Comparison of ENCODE assay signal across 22 cellular contexts in genomic region chr6:103983860-103984259, GRCh38.
DNase-seq lines count a peak whose midpoint lies in the region; ATAC-seq, FAIRE-seq and TF ChIP-seq lines count a peak whose summit lies in the region.
"Had no signal": no experiment of that assay in that cellular context is flagged by ENCODE, and none has a peak within 500 bp of the region (broad histone marks: within the 10 kb centered on the region; RNA-seq: fewer than 3 reads in every experiment).

No MANE protein-coding gene starts in this region.

- no peak overlapping the region for H3K27ac Mint-ChIP-seq in MCF 10A (ENCODE audit: low read depth, unreplicated experiment)
- H3K27ac Mint-ChIP-seq: CD8-positive, alpha-beta memory T cell; T-helper 17 cell had no signal

- CTCF ChIA-PET in MCF 10A (lab: Yijun Ruan, JAX) (no interaction called here), Panc1 (lab: Charles Lee) (no interaction called here), endothelial cell of umbilical vein (lab: Charles Lee) (interaction anchor here (0.9 kb wide), 1 partner anchor 9 kb away, joined by 3 read pairs; no protein-coding TSS in a partner anchor)

- DNase-seq in MCF 10A (ENCODE audit: unreplicated experiment) (peak; percentile 55), breast epithelium (ENCODE audit: low spot score in 2 of 2) (no peak), Panc1 (ENCODE audit: low read depth, low spot score) (peak; percentile 33), endothelial cell of umbilical vein (ENCODE audit: low read depth, low spot score) (no peak), ureter (ENCODE audit: low spot score) (no peak), NCI-H526 (lab: John Stamatoyannopoulos, UW) (no peak), NK-92 (lab: John Stamatoyannopoulos, UW; ENCODE audit: unreplicated experiment) (no peak)
- DNase-seq: 8988T; AML-193; Calu3; CD8-positive, alpha-beta memory T cell; DMS53; GF-D8; IMR-90; NCI-H1105 treated with DMSO at 0.1 percent for 48 hours; NCI-H2029 treated with DMSO at 0.1 percent for 48 hours; NCI-H524; T-helper 17 cell had no signal

- H3K27me3 Mint-ChIP-seq in MCF 10A (ENCODE audit: insufficient read depth, unreplicated experiment): no peaks in the 10 kb centered on the region
- H3K27me3 Mint-ChIP-seq: CD8-positive, alpha-beta memory T cell; T-helper 17 cell had no signal

- BruUV-seq in MCF 10A (replicated peaks; lab: Mats Ljungman, UMichigan) (no TSS peak), Panc1 (replicated peaks; lab: Mats Ljungman, UMichigan) (no TSS peak), endothelial cell of umbilical vein (replicated peaks; lab: Mats Ljungman, UMichigan) (no TSS peak)

- FAIRE-seq in endothelial cell of umbilical vein (lab: Jason Lieb, UNC): no peak
- FAIRE-seq: H54 had no signal

- intact Hi-C loops in MCF 10A (cut with micrococcal nuclease): no loop called here
- intact Hi-C loops in breast epithelium (cut with DNase I; ENCODE audit: low total_unique reads): no loop called here
- intact Hi-C loops in Panc1 (cut with micrococcal nuclease; ENCODE audit: unreplicated experiment): no loop called here
- intact Hi-C loops in endothelial cell of umbilical vein (cut with micrococcal nuclease): no loop called here

- no peak overlapping the region for H3K9ac ChIP-seq in endothelial cell of umbilical vein (replicated peaks; ENCODE audit: extremely low read depth, insufficient read depth, low read length)
- H3K9ac ChIP-seq: KMS-11 had no signal

- no peaks in the 10 kb centered on the region for H3K36me3 Mint-ChIP-seq in MCF 10A (ENCODE audit: insufficient read depth, unreplicated experiment)
- H3K36me3 Mint-ChIP-seq: CD8-positive, alpha-beta memory T cell had no signal

- H3K9me3 Mint-ChIP-seq in MCF 10A (ENCODE audit: unreplicated experiment): no peaks in the 10 kb centered on the region

- H3K36me3 ChIP-seq in breast epithelium (no peaks in the 10 kb centered on the region), Panc1 (ENCODE audit: control insufficient read depth, insufficient read depth, low read length) (no peaks in the 10 kb centered on the region), endothelial cell of umbilical vein (ENCODE audit: control insufficient read depth in 2 of 2, extremely low read depth in 1 of 2, insufficient read depth in 2 of 2, low read length in 2 of 2) (no peaks in the 10 kb centered on the region)

- H3K79me2 ChIP-seq in endothelial cell of umbilical vein (ENCODE audit: control insufficient read depth, insufficient read depth, low read length): no peaks in the 10 kb centered on the region

- no peak overlapping the region for H3K27ac ChIP-seq in breast epithelium
- no peak overlapping the region for H3K27ac ChIP-seq in Panc1 (ENCODE audit: low read length)
- H3K27ac ChIP-seq in endothelial cell of umbilical vein (ENCODE audit: insufficient read depth, low read depth, low read length): no peak overlapping the region
- H3K27ac ChIP-seq: C4-2B, KMS-11 had no signal

- in situ Hi-C loops in Panc1 (cut with HindIII; ENCODE audit: low pct_unique_long_range_greater_than_20kb, low sequenced_read_pairs): no loop called here

- TF ChIP-seq CTCF in MCF 10A (IDR thresholded peaks at IDR 0.05; ENCODE audit: unreplicated experiment) (no peak), breast epithelium (IDR thresholded peaks at IDR 0.05) (no peak), Panc1 (IDR thresholded peaks at IDR 0.05) (no peak), endothelial cell of umbilical vein (IDR thresholded peaks at IDR 0.05; ENCODE audit: extremely low read depth in 1 of 2, insufficient read depth in 1 of 2, low read depth in 1 of 2, low read length in 2 of 2) (no peak)

- H3K4me1 Mint-ChIP-seq in MCF 10A (ENCODE audit: insufficient read depth, unreplicated experiment): peaks cover 5% of the 10 kb centered on the region
- H3K4me1 Mint-ChIP-seq: CD8-positive, alpha-beta memory T cell; T-helper 17 cell had no signal

- H3K4me2 ChIP-seq in endothelial cell of umbilical vein (ENCODE audit: insufficient read depth, low read length): no peak overlapping the region
- H3K4me2 ChIP-seq: KMS-11 had no signal

- H2AFZ ChIP-seq in endothelial cell of umbilical vein (ENCODE audit: low read depth, low read length): no peak overlapping the region

- POLR2A ChIA-PET in MCF 10A (lab: Yijun Ruan, JAX): no interaction called here
- POLR2A ChIA-PET in Panc1 (lab: Charles Lee): no interaction called here
- POLR2A ChIA-PET in endothelial cell of umbilical vein (lab: Charles Lee): no interaction called here

- TF ChIP-seq POLR2A in breast epithelium (IDR thresholded peaks at IDR 0.05) (no peak), endothelial cell of umbilical vein (IDR thresholded peaks at IDR 0.05; ENCODE audit: low read depth, low read length) (no peak)

- dilution Hi-C loops in endothelial cell of umbilical vein (cut with MboI; ENCODE audit: extremely low pct_ligation_motif_present, low sequenced_read_pairs): no loop called here

- H3K4me1 ChIP-seq in breast epithelium (no peaks in the 10 kb centered on the region), Panc1 (ENCODE audit: control insufficient read depth, insufficient read depth, low read length) (no peaks in the 10 kb centered on the region), endothelial cell of umbilical vein (ENCODE audit: control insufficient read depth, extremely low read depth, insufficient read depth, low read length) (no peaks in the 10 kb centered on the region)

- no peak for ATAC-seq in Panc1
- ATAC-seq in GM18867 (IDR thresholded peaks at IDR 0.05; ENCODE audit: unreplicated experiment): no peak
- ATAC-seq: T-helper 17 cell had no signal

- H3K9me1 ChIP-seq in endothelial cell of umbilical vein (replicated peaks; ENCODE audit: control insufficient read depth, extremely low read depth, insufficient read depth, low read length): no peaks in the 10 kb centered on the region

- H3K4me3 ChIP-seq in breast epithelium (no peak overlapping the region), Panc1 (ENCODE audit: low read depth in 2 of 2, low read length in 2 of 2) (no peak overlapping the region), endothelial cell of umbilical vein (replicated peaks in 1 of 3; ENCODE audit: insufficient read depth in 1 of 3, low read depth in 1 of 3, low read length in 3 of 3) (no peak overlapping the region)

- no peak overlapping the region for H3K4me3 Mint-ChIP-seq in MCF 10A (ENCODE audit: unreplicated experiment)
- H3K4me3 Mint-ChIP-seq: CD8-positive, alpha-beta memory T cell; T-helper 17 cell had no signal

- H3K9me3 ChIP-seq in breast epithelium: no peaks in the 10 kb centered on the region
- no peaks in the 10 kb centered on the region for H3K9me3 ChIP-seq in Panc1 (ENCODE audit: control insufficient read depth, insufficient read depth, low read depth, low read length)
- no peaks in the 10 kb centered on the region for H3K9me3 ChIP-seq in endothelial cell of umbilical vein (replicated peaks; ENCODE audit: control insufficient read depth, insufficient read depth, low read length)

- no peaks in the 10 kb centered on the region for H4K20me1 ChIP-seq in endothelial cell of umbilical vein (replicated peaks; ENCODE audit: control insufficient read depth, extremely low read depth, insufficient read depth, low read length)

- no peaks in the 10 kb centered on the region for H3K27me3 ChIP-seq in breast epithelium
- no peaks in the 10 kb centered on the region for H3K27me3 ChIP-seq in Panc1 (ENCODE audit: control insufficient read depth, insufficient read depth, low read length)
- no peaks in the 10 kb centered on the region for H3K27me3 ChIP-seq in endothelial cell of umbilical vein (ENCODE audit: control insufficient read depth in 2 of 2, insufficient read depth in 2 of 2, low read length in 2 of 2)

TF ChIP-seq in endothelial cell of umbilical vein, 7 proteins besides CTCF, POLR2A, EP300 and RAD21:
- TF ChIP-seq MYC (IDR thresholded peaks at IDR 0.05; ENCODE audit: low read depth, low read length) (no peak), GATA2 (IDR thresholded peaks at IDR 0.05; ENCODE audit: insufficient read depth, insufficient read length, low read depth, low read length) (peak; percentile 32), MAX (IDR thresholded peaks at IDR 0.05; ENCODE audit: insufficient read depth, insufficient read length) (no peak), FOS (IDR thresholded peaks at IDR 0.05; ENCODE audit: borderline replicate concordance, insufficient read depth, low read length) (no peak), JUN (IDR thresholded peaks at IDR 0.05; ENCODE audit: borderline replicate concordance, insufficient read depth, insufficient read length, low read depth) (no peak), EZH2 (IDR thresholded peaks at IDR 0.05; ENCODE audit: borderline replicate concordance, low read depth, low read length, severe bottlenecking) (no peak), POLR2AphosphoS5 (IDR thresholded peaks at IDR 0.05; ENCODE audit: insufficient read depth, low read depth, low read length) (no peak)

Comparison
In these comparisons a context has a peak if more than half of its experiments do, and no peak if none do; other contexts are left out.
1. DNase-seq: peak in MCF 10A (single experiment) and Panc1 (single experiment); none in breast epithelium (0 of 2), endothelial cell of umbilical vein (single experiment), ureter (single experiment), NCI-H526 (0 of 2) and NK-92 (single experiment).